Comparison of ENCODE assay signal across 27 cellular contexts in the genomic region with DNA sequence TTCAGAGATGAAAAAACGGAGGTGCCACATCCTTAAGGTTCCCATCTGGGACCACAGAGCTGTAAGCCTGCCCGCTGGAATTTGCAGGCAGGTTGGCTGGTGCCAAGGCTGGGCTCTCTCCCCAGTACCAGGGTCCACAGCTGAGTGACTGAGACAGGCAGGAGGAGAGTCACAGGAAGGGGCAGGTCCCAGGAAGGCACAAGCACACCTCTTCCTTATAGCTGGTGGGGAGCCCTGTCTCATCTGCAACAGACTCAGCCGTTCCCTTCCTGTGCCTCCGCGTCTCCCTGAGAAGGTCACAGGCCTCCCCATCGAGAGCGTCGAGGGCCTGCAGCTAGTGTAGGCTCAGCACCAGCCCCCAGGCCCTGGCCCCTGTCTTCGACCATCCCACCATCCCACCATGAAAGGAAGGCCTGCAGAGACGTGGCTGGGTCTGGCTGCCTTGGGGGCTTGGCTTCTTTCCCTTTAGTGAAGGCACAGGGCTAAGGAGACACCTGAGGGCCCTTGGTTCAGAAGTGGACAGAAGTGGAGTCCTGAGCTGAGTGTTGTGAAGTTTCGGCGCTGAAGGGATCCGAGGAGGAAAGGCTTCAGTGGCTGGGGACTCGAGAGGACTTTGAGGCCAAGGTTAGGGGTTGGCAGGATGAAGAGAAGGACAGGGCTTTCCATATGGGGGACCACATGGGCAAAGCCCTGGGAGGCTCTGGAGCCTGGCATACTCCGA. TPM values are rescaled to one million over a fixed set of nuclear protein-coding genes. Genes with fewer than 3 reads are reported as not detected.
DNase-seq lines count a peak whose midpoint lies in the region; ATAC-seq, FAIRE-seq and TF ChIP-seq lines count a peak whose summit lies in the region.
"Had no signal": no experiment of that assay in that cellular context is flagged by ENCODE, and none has a peak within 500 bp of the region (broad histone marks: within the 10 kb centered on the region; RNA-seq: fewer than 3 reads in every experiment).

No MANE protein-coding gene starts in this region.

- no peaks in the 10 kb centered on the region for H3K36me3 ChIP-seq in right lobe of liver
- no peaks in the 10 kb centered on the region for H3K36me3 ChIP-seq in HepG2 (replicated peaks in 1 of 2; ENCODE audit: control insufficient read depth in 1 of 2, insufficient read depth in 2 of 2, low read length in 2 of 2)
- no peaks in the 10 kb centered on the region for H3K36me3 ChIP-seq in BE2C
- H3K36me3 ChIP-seq: BLaER1 treated with 17β-estradiol and CSF1 and Interleukin-3, amounts not matched to agents 10 nM and 100 nM; gastroesophageal sphincter; HAP-1; neutrophil had no signal

- 80% methylated on average over 9 of the region's 15 CpGs for WGBS in right lobe of liver (ENCODE audit: insufficient coverage, low coverage, low lambda C conversion rate, missing lambda C conversion rate)
- 14% methylated on average over 15 of the region's 15 CpGs for WGBS in HepG2 (ENCODE audit: low lambda C conversion rate)

- intact Hi-C loops in right lobe of liver (cut with DNase I) = no loop called here
- intact Hi-C loops in HepG2 (cut with micrococcal nuclease; ENCODE audit: unreplicated experiment) = no loop called here
- intact Hi-C loops in posterior vena cava (cut with DNase I) = no loop called here

- H3K79me2 ChIP-seq in HepG2 (ENCODE audit: insufficient read depth, low read length) = no peaks in the 10 kb centered on the region

- H3K9me3 ChIP-seq in right lobe of liver = no peaks in the 10 kb centered on the region
- H3K9me3 ChIP-seq in HepG2 (ENCODE audit: low read length) = no peaks in the 10 kb centered on the region
- H3K9me3 ChIP-seq in BE2C = no peaks in the 10 kb centered on the region
- H3K9me3 ChIP-seq: BLaER1 treated with 17β-estradiol and CSF1 and Interleukin-3, amounts not matched to agents 10 nM and 100 nM; gastroesophageal sphincter; HAP-1; neutrophil; psoas muscle had no signal

- FAIRE-seq in HepG2 (lab: Jason Lieb, UNC) = no peak
- FAIRE-seq: TTC549 had no signal

- no peak overlapping the region for H2AFZ ChIP-seq in HepG2 (ENCODE audit: low read length)

- DNase-seq in right lobe of liver = peak in 2 of 3 donors; percentile 7 to 37
- no peak for DNase-seq in HepG2 (ENCODE audit: low spot score)
- DNase-seq in coronary artery (ENCODE audit: low spot score) = peak; percentile 68
- peak; percentile 60 for DNase-seq in posterior vena cava (ENCODE audit: low spot score)
- DNase-seq in NCI-H524 treated with DMSO at 0.1 percent for 48 hours (lab: John Stamatoyannopoulos, UW) = no peak
- no peak for DNase-seq in BE2C
- DNase-seq: activated CD4-positive, alpha-beta T cell treated with anti-CD3 and anti-CD28 coated beads, Interleukin-2, amount 50 U/mL, for 48 hours; activated naive CD4-positive, alpha-beta T cell treated with anti-CD3 and anti-CD28 coated beads, Interleukin-2, amount 50 U/mL, for 16 hours; cerebellar nuclear complex; DMS153; hypothalamus; immature natural killer cell; mesendoderm; MM.1S; NCI-H1417; NCI-H2029; NCI-H526; NK-92 treated with Interleukin-12 subunit alpha and Interleukin-12 subunit beta, amount 100 ng/mL, for 24 hours; psoas muscle; stimulated activated naive CD4-positive, alpha-beta T cell; T-helper 17 cell had no signal

- H4K20me1 ChIP-seq in HepG2 (ENCODE audit: insufficient read depth, low read length) = no peaks in the 10 kb centered on the region
- H4K20me1 ChIP-seq: BLaER1 treated with 17β-estradiol and CSF1 and Interleukin-3, amounts not matched to agents 10 nM and 100 nM had no signal

- no peak overlapping the region for H3K4me2 ChIP-seq in HepG2 (ENCODE audit: low read depth, low read length)
- H3K4me2 ChIP-seq: BLaER1 treated with 17β-estradiol and CSF1 and Interleukin-3, amounts not matched to agents 10 nM and 100 nM had no signal

- H3K27ac ChIP-seq in right lobe of liver (no peak overlapping the region), HepG2 (ENCODE audit: extremely low read length, insufficient read depth, low read length) (no peak overlapping the region), coronary artery (peak overlapping the region in 1 of 2 donors; percentile 58)
- H3K27ac ChIP-seq: BLaER1 treated with 17β-estradiol and CSF1 and Interleukin-3, amounts not matched to agents 10 nM and 100 nM; gastroesophageal sphincter; neutrophil; psoas muscle had no signal

- H3K9ac ChIP-seq in HepG2 (ENCODE audit: insufficient read depth, low read depth, low read length) = no peak overlapping the region
- H3K9ac ChIP-seq: BLaER1 treated with 17β-estradiol and CSF1 and Interleukin-3, amounts not matched to agents 10 nM and 100 nM had no signal

- TF ChIP-seq CTCF in right lobe of liver (IDR thresholded peaks at IDR 0.05) (no peak), HepG2 (CRISPR knock-in tag; IDR thresholded peaks at IDR 0.05) (no peak), coronary artery (IDR thresholded peaks at IDR 0.05) (no peak), BE2C (IDR thresholded peaks at IDR 0.05; ENCODE audit: low read depth, low read length) (no peak)

- TF ChIP-seq RAD21 in HepG2 (CRISPR knock-in tag; IDR thresholded peaks at IDR 0.05) = no peak

- ATAC-seq in right lobe of liver (no peak), HepG2 (no peak), HG03469 (IDR thresholded peaks at IDR 0.05; ENCODE audit: unreplicated experiment) (no peak)
- ATAC-seq: gastroesophageal sphincter, psoas muscle, T-helper 17 cell had no signal

- TF ChIP-seq POLR2A in right lobe of liver (IDR thresholded peaks at IDR 0.05) (no peak), HepG2 (IDR thresholded peaks at IDR 0.05; ENCODE audit: insufficient read depth in 1 of 2, low read depth in 2 of 2, low read length in 2 of 2) (no peak)

- CTCF ChIA-PET in HepG2 (lab: Yijun Ruan, JAX; ENCODE audit: low intra/inter-chr PET ratio, low total read pairs) = no interaction called here

- POLR2A ChIA-PET in HepG2 (lab: Yijun Ruan, JAX) = no interaction called here

- H3K27me3 ChIP-seq in right lobe of liver (no peaks in the 10 kb centered on the region), HepG2 (ENCODE audit: control insufficient read depth in 1 of 2, insufficient read depth in 2 of 2, low read length in 2 of 2) (peaks cover 13 to 89% of the 10 kb centered on the region in 2 experiments; a peak in 4 of 5 replicates), BE2C (no peaks in the 10 kb centered on the region)
- H3K27me3 ChIP-seq: BLaER1 treated with 17β-estradiol and CSF1 and Interleukin-3, amounts not matched to agents 10 nM and 100 nM; gastroesophageal sphincter; neutrophil had no signal

- TF ChIP-seq EP300 in HepG2 (IDR thresholded peaks at IDR 0.05; ENCODE audit: low read depth in 2 of 2, low read length in 2 of 2) = no peak
- no peak for TF ChIP-seq EP300 in HepG2 (CRISPR knock-in tag; IDR thresholded peaks at IDR 0.05; ENCODE audit: borderline replicate concordance)

- H3K4me3 ChIP-seq in right lobe of liver (no peak overlapping the region), HepG2 (replicated peaks in 1 of 3; ENCODE audit: insufficient read depth in 1 of 3, low read depth in 2 of 3, low read length in 3 of 3) (no peak overlapping the region), coronary artery (no peak overlapping the region), BE2C (ENCODE audit: low read depth, low read length) (no peak overlapping the region)
- H3K4me3 ChIP-seq: BLaER1 treated with 17β-estradiol and CSF1 and Interleukin-3, amounts not matched to agents 10 nM and 100 nM; gastroesophageal sphincter; HAP-1; psoas muscle had no signal

- no TSS peak for BruUV-seq in HepG2 (replicated peaks; lab: Mats Ljungman, UMichigan)

- in situ Hi-C loops in HepG2 (cut with HindIII; ENCODE audit: extremely low pct_ligation_motif_present, low pct_unique_long_range_greater_than_20kb) = no loop called here

- H3K4me1 ChIP-seq in right lobe of liver (no peaks in the 10 kb centered on the region), HepG2 (ENCODE audit: insufficient read depth, low read length) (no peaks in the 10 kb centered on the region), BE2C (peaks cover 5% of the 10 kb centered on the region)
- H3K4me1 ChIP-seq: HAP-1, psoas muscle had no signal

TF ChIP-seq in HepG2, 621 proteins besides CTCF, POLR2A, EP300 and RAD21 (continues in another document):
- no peak for TF ChIP-seq ZNF260 (CRISPR knock-in tag; IDR thresholded peaks at IDR 0.05; ENCODE audit: borderline replicate concordance, low read depth)
- no peak for TF ChIP-seq MATR3 (CRISPR knock-in tag; IDR thresholded peaks at IDR 0.05)

RNA-seq across cellular contexts. Expression of gene GLI2, which starts 26.8 kb away (rescaled TPM):
- total RNA-seq in right lobe of liver (under 1 TPM; 0.09 to 0.73 (median 0.48) TPM), HepG2 (2016; rRNA removed; fragmentation: Illumina TruSeq; extraction: Trizol) (not detected in 2 replicates), posterior vena cava (10 to 100 TPM; 13.0 to 21.1 TPM)
- not detected in 2 replicates for total RNA-seq in HepG2 (2016; cell fraction: cytosol; rRNA removed; fragmentation: Illumina TruSeq; extraction: Trizol; ENCODE audit: low read depth)
- total RNA-seq in HepG2 (2016; cell fraction: insoluble cytoplasmic fraction; rRNA removed; fragmentation: Illumina TruSeq; extraction: Trizol) = not detected in 2 replicates
- total RNA-seq in HepG2 (2016; cell fraction: membrane; rRNA removed; fragmentation: Illumina TruSeq; extraction: Trizol) = not detected in 2 replicates
- not detected in 2 replicates for total RNA-seq in HepG2 (2016; cell fraction: nucleus; rRNA removed; fragmentation: Illumina TruSeq; extraction: Trizol)
- polyA plus RNA-seq in HepG2 (2011; rRNA removed) = not detected in 2 replicates
- not detected in 2 replicates for polyA plus RNA-seq in HepG2 (2011; cell fraction: cytosol; rRNA removed)
- not detected in 2 replicates for polyA plus RNA-seq in HepG2 (2011; cell fraction: nucleus; rRNA removed)
- not detected in 2 replicates for polyA plus RNA-seq in HepG2 (2012)
- not detected in 2 replicates for polyA plus RNA-seq in HepG2 (2016; cell fraction: cytosol; fragmentation: Illumina TruSeq; extraction: Trizol; ENCODE audit: low read depth)
- polyA plus RNA-seq in HepG2 (2016; cell fraction: insoluble cytoplasmic fraction; fragmentation: Illumina TruSeq; extraction: Trizol; ENCODE audit: low read depth) = not detected in 2 replicates
- not detected in 2 replicates for polyA plus RNA-seq in HepG2 (2016; cell fraction: membrane; fragmentation: Illumina TruSeq; extraction: Trizol; ENCODE audit: low read depth)
- polyA plus RNA-seq in HepG2 (2016; cell fraction: nucleus; fragmentation: Illumina TruSeq; extraction: Trizol; ENCODE audit: insufficient read depth, low read depth) = not detected in 2 replicates
- 0.98 TPM in 1 of 2 replicates, not detected in the other for polyA minus RNA-seq in HepG2 (2011; rRNA and poly(A)+ RNA removed; ENCODE audit: low replicate concordance)
- polyA minus RNA-seq in HepG2 (2011; cell fraction: cytosol; rRNA and poly(A)+ RNA removed) = not detected in 2 replicates
- polyA minus RNA-seq in HepG2 (2011; cell fraction: nucleus; rRNA and poly(A)+ RNA removed) = not detected in 2 replicates
- polyA plus RNA-seq in BE2C (2012; ENCODE audit: insufficient read depth, insufficient read length, low read depth) = 10.3 TPM
- total RNA-seq: T-helper 17 cell had no signal
- polyA plus RNA-seq: immature natural killer cell had no signal

Comparison
In these comparisons a context has a peak if more than half of its experiments do, and no peak if none do; other contexts are left out.
1. DNase-seq: peak in right lobe of liver (2 of 3), coronary artery (single experiment) and posterior vena cava (single experiment); none in HepG2 (single experiment), NCI-H524 treated with DMSO at 0.1 percent for 48 hours (single experiment) and BE2C (single experiment).
2. RNA of gene GLI2, which starts 26.8 kb away (total RNA-seq): 13.0 to 21.1 TPM in posterior vena cava; 0.09 to 0.73 TPM in right lobe of liver and not detected in HepG2; every median in the first group is over 4 times any median in the second.